6 cellular contexts compared by ENCODE assay signal in genomic region chr1:149260736-149261340, GRCh38.
DNase-seq lines count a peak whose midpoint lies in the region; ATAC-seq and TF ChIP-seq lines count a peak whose summit lies in the region.
"Not testable (repeated sequence)": the region's sequence is repeated elsewhere in the genome, so short reads cannot be mapped to it uniquely, and the experiment has no call there.

No MANE protein-coding gene starts in this region.

- not testable (repeated sequence) for H3K36me3 ChIP-seq in GM23248 (ENCODE audit: low read depth); RWPE2 (ENCODE audit: low read depth)

- TF ChIP-seq CTCF in RWPE2 (IDR thresholded peaks at IDR 0.05; ENCODE audit: poor library complexity, severe bottlenecking); activated CD8-positive, alpha-beta T cell treated with anti-CD3 and anti-CD28 coated beads for 36 hours (IDR thresholded peaks at IDR 0.05): not testable (repeated sequence)
- peak; percentile 8 for TF ChIP-seq CTCF in chondrocyte (IDR thresholded peaks at IDR 0.05)

- not testable (repeated sequence) for H3K9me3 Mint-ChIP-seq in activated CD8-positive, alpha-beta T cell treated with anti-CD3 and anti-CD28 coated beads for 36 hours; activated T-helper 17 cell treated with anti-CD3 and anti-CD28 coated beads, Interleukin-2, amount 50 U/mL, for 72 hours; chondrocyte (ENCODE audit: low read depth)

- intact Hi-C loops in activated CD8-positive, alpha-beta T cell treated with anti-CD3 and anti-CD28 coated beads for 36 hours (cut with micrococcal nuclease); sciatic nerve (cut with DNase I): not testable (repeated sequence)

- H3K4me1 Mint-ChIP-seq in activated CD8-positive, alpha-beta T cell treated with anti-CD3 and anti-CD28 coated beads for 36 hours (ENCODE audit: low read depth); activated T-helper 17 cell treated with anti-CD3 and anti-CD28 coated beads, Interleukin-2, amount 50 U/mL, for 72 hours; chondrocyte (ENCODE audit: low read depth): not testable (repeated sequence)

- H3K27me3 ChIP-seq in GM23248 (replicated peaks; ENCODE audit: insufficient read depth); RWPE2 (ENCODE audit: insufficient read depth, poor library complexity, severe bottlenecking): not testable (repeated sequence)

- in situ Hi-C loops in GM23248 (cut with MboI), result not testable (repeated sequence)

- not testable (repeated sequence) for H3K4me3 ChIP-seq in GM23248; RWPE2 (ENCODE audit: severe bottlenecking)

- not testable (repeated sequence) for H3F3A ChIP-seq in GM23248 (ENCODE audit: insufficient read depth)

- not testable (repeated sequence) for H3K4me3 Mint-ChIP-seq in activated CD8-positive, alpha-beta T cell treated with anti-CD3 and anti-CD28 coated beads for 36 hours; activated T-helper 17 cell treated with anti-CD3 and anti-CD28 coated beads, Interleukin-2, amount 50 U/mL, for 72 hours; chondrocyte (ENCODE audit: unreplicated experiment)

- POLR2A ChIA-PET in activated CD8-positive, alpha-beta T cell treated with anti-CD3 and anti-CD28 coated beads for 36 hours (lab: Charles Lee), result not testable (repeated sequence)

- H3K36me3 Mint-ChIP-seq in activated CD8-positive, alpha-beta T cell treated with anti-CD3 and anti-CD28 coated beads for 36 hours (ENCODE audit: low read depth); activated T-helper 17 cell treated with anti-CD3 and anti-CD28 coated beads, Interleukin-2, amount 50 U/mL, for 72 hours (ENCODE audit: low read depth); chondrocyte (ENCODE audit: low read depth): not testable (repeated sequence)

- not testable (repeated sequence) for H3K9me3 ChIP-seq in GM23248 (ENCODE audit: low read depth); RWPE2 (ENCODE audit: severe bottlenecking)

- H3K4me1 ChIP-seq in GM23248 (ENCODE audit: insufficient read depth); RWPE2 (ENCODE audit: insufficient read depth, poor library complexity, severe bottlenecking): not testable (repeated sequence)

- not testable (repeated sequence) for H4K20me1 ChIP-seq in GM23248 (ENCODE audit: insufficient read depth)

- H3K27me3 Mint-ChIP-seq in activated CD8-positive, alpha-beta T cell treated with anti-CD3 and anti-CD28 coated beads for 36 hours; activated T-helper 17 cell treated with anti-CD3 and anti-CD28 coated beads, Interleukin-2, amount 50 U/mL, for 72 hours; chondrocyte (ENCODE audit: low read depth): not testable (repeated sequence)

- H2AFZ ChIP-seq in GM23248, result not testable (repeated sequence)

- peak; percentile 92 for ATAC-seq in RWPE2 (ENCODE audit: low read depth)
- peak; percentile 75 for ATAC-seq in activated CD8-positive, alpha-beta T cell treated with anti-CD3 and anti-CD28 coated beads for 36 hours
- peak; percentile 66 for ATAC-seq in activated T-helper 17 cell treated with anti-CD3 and anti-CD28 coated beads, Interleukin-2, amount 50 U/mL, for 72 hours (replicated peaks)
- ATAC-seq in sciatic nerve, result peak; percentile 38

- H3K4me2 ChIP-seq in GM23248 (ENCODE audit: unreplicated experiment), result not testable (repeated sequence)

- H3K9me2 ChIP-seq in GM23248 (ENCODE audit: insufficient read depth), result not testable (repeated sequence)

- not testable (repeated sequence) for H3K27ac Mint-ChIP-seq in activated CD8-positive, alpha-beta T cell treated with anti-CD3 and anti-CD28 coated beads for 36 hours; activated T-helper 17 cell treated with anti-CD3 and anti-CD28 coated beads, Interleukin-2, amount 50 U/mL, for 72 hours; chondrocyte (ENCODE audit: unreplicated experiment)

- not testable (repeated sequence) for H3K79me2 ChIP-seq in GM23248 (ENCODE audit: insufficient read depth)

- CTCF ChIA-PET in activated CD8-positive, alpha-beta T cell treated with anti-CD3 and anti-CD28 coated beads for 36 hours (lab: Charles Lee), result not testable (repeated sequence)

- not testable (repeated sequence) for H3K9ac ChIP-seq in GM23248

- DNase-seq in GM23248; RWPE2 (ENCODE audit: low spot score); activated CD8-positive, alpha-beta T cell treated with anti-CD3 and anti-CD28 coated beads for 36 hours; chondrocyte (ENCODE audit: low spot score); sciatic nerve (ENCODE audit: low spot score): not testable (repeated sequence)

- peak overlapping the region; percentile 73 for H3K27ac ChIP-seq in GM23248
- H3K27ac ChIP-seq in RWPE2 (ENCODE audit: poor library complexity, severe bottlenecking), result not testable (repeated sequence)

- WGBS in GM23248 (ENCODE audit: low coverage in 1 of 2, low lambda C conversion rate in 2 of 2, missing lambda C conversion rate in 2 of 2), 2 experiments, result 5% methylated on average over 2 of the region's 5 CpGs; no CpG with 5 or more reads in 1 of the 2 experiments

Comparison
In these comparisons a context has a peak if more than half of its experiments do, and no peak if none do; other contexts are left out.
1. ATAC-seq: peak in every context shown above with its lines; median percentile 92 in RWPE2; 75 in activated CD8-positive, alpha-beta T cell treated with anti-CD3 and anti-CD28 coated beads for 36 hours; 66 in activated T-helper 17 cell treated with anti-CD3 and anti-CD28 coated beads, Interleukin-2, amount 50 U/mL, for 72 hours; 38 in sciatic nerve.